Comparison of ENCODE assay signal across 1 cellular context in genomic region chr1:7568901-7569524, GRCh38.
TF ChIP-seq lines count a peak whose summit lies in the region.

No MANE protein-coding gene starts in this region.

TF ChIP-seq in HepG2, 621 proteins besides CTCF, POLR2A, EP300 and RAD21 (continued from another document):
- TF ChIP-seq HMGXB4 (CRISPR knock-in tag; IDR thresholded peaks at IDR 0.05; ENCODE audit: borderline replicate concordance in 1 of 2, low read depth in 1 of 2) (no peak), NCOA2 (CRISPR knock-in tag; IDR thresholded peaks at IDR 0.05) (no peak), HMG20B (CRISPR knock-in tag; conservative IDR thresholded peaks at IDR 0.05) (no peak), NFYC (CRISPR knock-in tag; IDR thresholded peaks at IDR 0.05) (no peak), CREB1 (IDR thresholded peaks at IDR 0.05) (peak; percentile 96), CREB1 (CRISPR knock-in tag; IDR thresholded peaks at IDR 0.05) (no peak), CENPX (CRISPR knock-in tag; IDR thresholded peaks at IDR 0.05) (no peak)
